30 cellular contexts compared by ENCODE assay signal in genomic region chr9:126316085-126316655, GRCh38.
"Had no signal": no experiment of that assay in that cellular context is flagged by ENCODE, and none has a peak within 500 bp of the region (broad histone marks: within the 10 kb centered on the region; RNA-seq: fewer than 3 reads in every experiment).

No MANE protein-coding gene starts in this region.

- H3K9me3 ChIP-seq: ascending aorta had no signal

- H3K27me3 ChIP-seq: ascending aorta had no signal

- FAIRE-seq: TTC549 had no signal

- H3K4me3 ChIP-seq: ascending aorta had no signal

- H3K4me1 ChIP-seq: ascending aorta had no signal

- H3K36me3 ChIP-seq: ascending aorta, WERI-Rb-1 had no signal

- ATAC-seq: activated CD4-positive, alpha-beta T cell treated with anti-CD3 and anti-CD28 coated beads for 36 hours; activated CD4-positive, CD25-positive, alpha-beta regulatory T cell treated with anti-CD3 and anti-CD28 coated beads, Interleukin-2, amount 50 U/mL, for 24 hours; activated CD8-positive, alpha-beta memory T cell treated with anti-CD3 and anti-CD28 coated beads, Interleukin-2, amount 10 ng/mL, durations not matched to agents 7 days and 5 days; activated CD8-positive, alpha-beta T cell treated with anti-CD3 and anti-CD28 coated beads, Interleukin-2, amount 10 ng/mL, durations not matched to agents 7 days and 5 days; activated naive CD8-positive, alpha-beta T cell treated with anti-CD3 and anti-CD28 coated beads, Interleukin-2, amount 50 U/mL, for 24 hours; WTC11 had no signal

- DNase-seq: activated CD4-positive, alpha-beta memory T cell treated with anti-CD3 and anti-CD28 coated beads, Interleukin-2, amount 10 ng/mL, durations not matched to agents 7 days and 5 days; activated CD4-positive, alpha-beta T cell treated with anti-CD3 and anti-CD28 coated beads for 1 hour; activated CD4-positive, alpha-beta T cell treated with anti-CD3 and anti-CD28 coated beads for 36 hours; activated CD4-positive, alpha-beta T cell treated with anti-CD3 and anti-CD28 coated beads for 48 hours; activated CD4-positive, alpha-beta T cell treated with anti-CD3 and anti-CD28 coated beads, Interleukin-2, amount 10 ng/mL, durations not matched to agents 7 days and 5 days; activated CD4-positive, alpha-beta T cell treated with anti-CD3 and anti-CD28 coated beads, Interleukin-2, amount 50 U/mL, for 48 hours; activated CD4-positive, CD25-positive, alpha-beta regulatory T cell; activated CD8-positive, alpha-beta memory T cell treated with anti-CD3 and anti-CD28 coated beads for 24 hours; activated CD8-positive, alpha-beta memory T cell treated with anti-CD3 and anti-CD28 coated beads, Interleukin-2, amount 10 ng/mL, durations not matched to agents 7 days and 5 days; activated CD8-positive, alpha-beta memory T cell treated with anti-CD3 and anti-CD28 coated beads, Interleukin-2, amount 50 U/mL, for 48 hours; activated CD8-positive, alpha-beta T cell treated with anti-CD3 and anti-CD28 coated beads, Interleukin-2, amount 10 ng/mL, durations not matched to agents 7 days and 5 days; activated effector memory CD4-positive, alpha-beta T cell treated with Interleukin-2 at 50 U/mL for 16 hours; activated gamma-delta T cell; activated naive CD4-positive, alpha-beta T cell treated with anti-CD3 and anti-CD28 coated beads, Interleukin-2, amount 10 ng/mL, durations not matched to agents 7 days and 5 days; activated naive CD4-positive, alpha-beta T cell treated with Interleukin-2 at 50 U/mL for 16 hours; activated naive CD8-positive, alpha-beta T cell treated with anti-CD3 and anti-CD28 coated beads, Interleukin-2, amount 10 ng/mL, durations not matched to agents 7 days and 5 days; activated naive CD8-positive, alpha-beta T cell treated with anti-CD3 and anti-CD28 coated beads, Interleukin-2, amount 50 U/mL, for 24 hours; activated T-cell treated with anti-CD3 and anti-CD28 coated beads, Interleukin-2, amount 50 U/mL, for 24 hours; activated T-cell treated with anti-CD3 and anti-CD28 coated beads, Interleukin-2, amount 50 U/mL, for 48 hours; amygdala; anterior cingulate cortex; cerebellar nuclear complex; T-helper 1 cell; T-helper 2 cell; T-helper 9 cell; WERI-Rb-1 had no signal

- H3K27ac ChIP-seq: ascending aorta, WERI-Rb-1 had no signal
